ENCODE assay signal across 15 cellular contexts in genomic region chr2:216210711-216211131, GRCh38.
DNase-seq lines count a peak whose midpoint lies in the region; ATAC-seq and TF ChIP-seq lines count a peak whose summit lies in the region.
"Had no signal": no experiment of that assay in that cellular context is flagged by ENCODE, and none has a peak within 500 bp of the region (broad histone marks: within the 10 kb centered on the region; RNA-seq: fewer than 3 reads in every experiment).

No MANE protein-coding gene starts in this region.

- WGBS in ovary, 3 donors: 31 to 37% (median 34%) methylated on average over 3 of the region's 3 CpGs
- 53 to 57% methylated on average over 3 of the region's 3 CpGs for WGBS in upper lobe of left lung, 2 donors

- no peak for DNase-seq in CD4-positive, CD25-positive, alpha-beta regulatory T cell
- DNase-seq in KBM-7 (peak; percentile 77), amniotic epithelial cell (ENCODE audit: low read depth) (peak; percentile 44), kidney glomerular epithelial cell (lab: John Stamatoyannopoulos, UW) (peak; percentile 25), OCI-M1 (lab: John Stamatoyannopoulos, UW) (no peak), ovary (no peak), upper lobe of left lung (no peak)
- DNase-seq: C1 segment of cervical spinal cord, H7, NCI-H526 treated with DMSO at 0.1 percent for 48 hours, retina, T-helper 1 cell, tibial artery had no signal

- TF ChIP-seq CTCF in ovary (IDR thresholded peaks at IDR 0.05) (no peak), upper lobe of left lung (IDR thresholded peaks at IDR 0.05) (no peak)

- no peak overlapping the region for H3K27ac ChIP-seq in CD4-positive, CD25-positive, alpha-beta regulatory T cell (ENCODE audit: insufficient read depth, low read length, poor library complexity, severe bottlenecking)
- H3K27ac ChIP-seq in ovary: no peak overlapping the region
- no peak overlapping the region for H3K27ac ChIP-seq in upper lobe of left lung
- H3K27ac ChIP-seq: tibial artery had no signal

- no peak for TF ChIP-seq EP300 in ovary (IDR thresholded peaks at IDR 0.05)
- no peak for TF ChIP-seq EP300 in upper lobe of left lung (IDR thresholded peaks at IDR 0.05)

- TF ChIP-seq POLR2A in ovary (IDR thresholded peaks at IDR 0.05) (no peak), upper lobe of left lung (IDR thresholded peaks at IDR 0.05) (no peak)

- no peak overlapping the region for H3K4me3 Mint-ChIP-seq in CD4-positive, CD25-positive, alpha-beta regulatory T cell

- H3K4me1 Mint-ChIP-seq in CD4-positive, CD25-positive, alpha-beta regulatory T cell: peaks cover 12 to 30% (median 23%) of the 10 kb centered on the region in 4 donors

- no peak overlapping the region for H3K4me3 ChIP-seq in CD4-positive, CD25-positive, alpha-beta regulatory T cell (ENCODE audit: low read depth, low read length)
- H3K4me3 ChIP-seq in ovary (no peak overlapping the region), upper lobe of left lung (no peak overlapping the region)
- H3K4me3 ChIP-seq: cardiac muscle cell, tibial artery had no signal

- ATAC-seq in CD4-positive, CD25-positive, alpha-beta regulatory T cell (ENCODE audit: low read depth in 2 of 2): no peak
- ATAC-seq in HG03442 (IDR thresholded peaks at IDR 0.05; ENCODE audit: unreplicated experiment): no peak
- no peak for ATAC-seq in upper lobe of left lung (ENCODE audit: low FRiP score in 2 of 2)

- peaks cover 44% of the 10 kb centered on the region for H3K36me3 Mint-ChIP-seq in CD4-positive, CD25-positive, alpha-beta regulatory T cell

- H3K36me3 ChIP-seq in CD4-positive, CD25-positive, alpha-beta regulatory T cell (ENCODE audit: control insufficient read depth, insufficient read depth, low read length): peaks cover 45% of the 10 kb centered on the region
- H3K36me3 ChIP-seq in ovary: no peaks in the 10 kb centered on the region
- H3K36me3 ChIP-seq in upper lobe of left lung: peaks cover 16 to 39% (median 32%) of the 10 kb centered on the region in 4 donors

- in situ Hi-C loops in KBM-7 (cut with MboI; ENCODE audit: low pct_unique_long_range_greater_than_20kb, low sequenced_read_pairs): no loop called here

- peak overlapping the region; percentile 61 to 93 (median 70) for H3K27ac Mint-ChIP-seq in CD4-positive, CD25-positive, alpha-beta regulatory T cell

- no peaks in the 10 kb centered on the region for H3K27me3 ChIP-seq in CD4-positive, CD25-positive, alpha-beta regulatory T cell (ENCODE audit: control insufficient read depth, insufficient read depth, low read length)
- no peaks in the 10 kb centered on the region for H3K27me3 ChIP-seq in ovary
- H3K27me3 ChIP-seq in upper lobe of left lung: no peaks in the 10 kb centered on the region
- H3K27me3 ChIP-seq: cardiac muscle cell, tibial artery had no signal

- H3K9me3 Mint-ChIP-seq in CD4-positive, CD25-positive, alpha-beta regulatory T cell: no peaks in the 10 kb centered on the region

- no peaks in the 10 kb centered on the region for H3K9me3 ChIP-seq in CD4-positive, CD25-positive, alpha-beta regulatory T cell (ENCODE audit: control insufficient read depth in 2 of 2, low read length in 2 of 2)
- H3K9me3 ChIP-seq in ovary (no peaks in the 10 kb centered on the region), upper lobe of left lung (no peaks in the 10 kb centered on the region)
- H3K9me3 ChIP-seq: tibial artery had no signal

- no peaks in the 10 kb centered on the region for H3K4me1 ChIP-seq in CD4-positive, CD25-positive, alpha-beta regulatory T cell (ENCODE audit: control insufficient read depth, insufficient read depth, low read length, poor library complexity, severe bottlenecking)
- H3K4me1 ChIP-seq in ovary (ENCODE audit: insufficient read depth) (no peaks in the 10 kb centered on the region), upper lobe of left lung (no peaks in the 10 kb centered on the region)
- H3K4me1 ChIP-seq: tibial artery had no signal

- intact Hi-C loops in ovary (cut with DNase I): no loop called here

- no peaks in the 10 kb centered on the region for H3K27me3 Mint-ChIP-seq in CD4-positive, CD25-positive, alpha-beta regulatory T cell

Comparison
In these comparisons a context has a peak if more than half of its experiments do, and no peak if none do; other contexts are left out.
1. DNase-seq: peak in KBM-7 (single experiment), amniotic epithelial cell (single experiment) and kidney glomerular epithelial cell (single experiment); none in CD4-positive, CD25-positive, alpha-beta regulatory T cell (0 of 3), OCI-M1 (single experiment), ovary (0 of 5) and upper lobe of left lung (0 of 2).